Comparison of ENCODE assay signal across 1 cellular context in the genomic region with DNA sequence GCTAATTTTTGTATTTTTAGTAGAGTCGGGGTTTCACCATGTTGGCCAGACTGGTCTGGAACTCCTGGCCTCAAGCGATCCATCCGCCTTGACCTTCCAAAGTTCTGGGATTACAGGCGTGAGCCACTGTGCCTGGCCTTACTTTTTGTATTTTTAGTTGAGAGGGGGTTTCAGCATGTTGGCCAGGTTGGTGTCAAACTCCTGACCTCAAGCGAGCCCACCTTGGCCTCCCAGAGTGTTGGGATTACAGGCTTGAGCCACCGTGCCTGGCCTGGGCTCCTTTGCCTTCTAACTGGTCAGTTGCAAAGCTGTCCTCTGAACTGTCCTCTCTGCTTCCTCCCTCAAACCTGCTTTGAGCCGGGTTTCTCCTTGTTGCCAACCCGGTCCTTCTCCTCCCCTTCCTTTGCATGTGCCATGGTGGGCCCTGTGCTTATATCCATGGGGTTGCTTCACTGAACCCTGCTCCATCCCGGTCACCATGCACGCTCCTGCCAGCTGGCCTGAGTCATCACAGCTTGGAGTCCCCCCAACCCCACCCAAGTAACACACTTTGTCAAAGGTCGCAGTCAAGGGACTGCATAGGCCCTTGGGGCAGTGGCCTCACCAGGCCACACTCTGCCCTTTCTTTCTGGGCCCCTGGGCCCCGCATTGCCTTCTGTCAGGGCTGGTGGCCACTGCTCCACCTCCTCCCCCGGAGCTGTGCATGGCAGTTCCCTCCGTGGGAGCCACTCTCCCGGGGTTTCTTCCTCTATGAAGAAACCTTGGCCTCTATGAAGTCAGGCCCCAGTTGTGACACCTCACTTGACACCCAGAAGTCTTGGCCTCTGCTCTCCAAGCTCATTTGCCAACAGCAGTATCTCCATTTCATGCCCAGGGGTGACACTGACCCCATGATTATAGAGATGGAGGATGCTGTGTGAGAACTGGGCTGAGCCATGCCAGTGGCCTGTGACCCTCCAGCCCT.
TF ChIP-seq lines count a peak whose summit lies in the region.

No MANE protein-coding gene starts in this region.

TF ChIP-seq in WTC11, 78 proteins besides CTCF, POLR2A, EP300 and RAD21 (continued from another document):
- TF ChIP-seq, protein P1, sequence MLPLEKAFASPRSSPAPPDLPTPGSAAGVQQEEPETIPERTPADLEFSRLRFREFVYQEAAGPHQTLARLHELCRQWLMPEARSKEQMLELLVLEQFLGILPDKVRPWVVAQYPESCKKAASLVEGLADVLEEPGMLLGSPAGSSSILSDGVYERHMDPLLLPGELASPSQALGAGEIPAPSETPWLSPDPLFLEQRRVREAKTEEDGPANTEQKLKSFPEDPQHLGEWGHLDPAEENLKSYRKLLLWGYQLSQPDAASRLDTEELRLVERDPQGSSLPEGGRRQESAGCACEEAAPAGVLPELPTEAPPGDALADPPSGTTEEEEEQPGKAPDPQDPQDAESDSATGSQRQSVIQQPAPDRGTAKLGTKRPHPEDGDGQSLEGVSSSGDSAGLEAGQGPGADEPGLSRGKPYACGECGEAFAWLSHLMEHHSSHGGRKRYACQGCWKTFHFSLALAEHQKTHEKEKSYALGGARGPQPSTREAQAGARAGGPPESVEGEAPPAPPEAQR (CRISPR knock-in tag; IDR thresholded peaks at IDR 0.05) = no peak
- TF ChIP-seq, protein P2, sequence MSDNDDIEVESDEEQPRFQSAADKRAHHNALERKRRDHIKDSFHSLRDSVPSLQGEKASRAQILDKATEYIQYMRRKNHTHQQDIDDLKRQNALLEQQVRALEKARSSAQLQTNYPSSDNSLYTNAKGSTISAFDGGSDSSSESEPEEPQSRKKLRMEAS (CRISPR knock-in tag; IDR thresholded peaks at IDR 0.05) = no peak
- TF ChIP-seq TEAD4 (CRISPR knock-in tag; IDR thresholded peaks at IDR 0.05) = no peak
- TF ChIP-seq ZNF263 (CRISPR knock-in tag; IDR thresholded peaks at IDR 0.05; ENCODE audit: low read depth) = no peak
- TF ChIP-seq SOX15 (CRISPR knock-in tag; IDR thresholded peaks at IDR 0.05) = no peak
- TF ChIP-seq, protein P3, sequence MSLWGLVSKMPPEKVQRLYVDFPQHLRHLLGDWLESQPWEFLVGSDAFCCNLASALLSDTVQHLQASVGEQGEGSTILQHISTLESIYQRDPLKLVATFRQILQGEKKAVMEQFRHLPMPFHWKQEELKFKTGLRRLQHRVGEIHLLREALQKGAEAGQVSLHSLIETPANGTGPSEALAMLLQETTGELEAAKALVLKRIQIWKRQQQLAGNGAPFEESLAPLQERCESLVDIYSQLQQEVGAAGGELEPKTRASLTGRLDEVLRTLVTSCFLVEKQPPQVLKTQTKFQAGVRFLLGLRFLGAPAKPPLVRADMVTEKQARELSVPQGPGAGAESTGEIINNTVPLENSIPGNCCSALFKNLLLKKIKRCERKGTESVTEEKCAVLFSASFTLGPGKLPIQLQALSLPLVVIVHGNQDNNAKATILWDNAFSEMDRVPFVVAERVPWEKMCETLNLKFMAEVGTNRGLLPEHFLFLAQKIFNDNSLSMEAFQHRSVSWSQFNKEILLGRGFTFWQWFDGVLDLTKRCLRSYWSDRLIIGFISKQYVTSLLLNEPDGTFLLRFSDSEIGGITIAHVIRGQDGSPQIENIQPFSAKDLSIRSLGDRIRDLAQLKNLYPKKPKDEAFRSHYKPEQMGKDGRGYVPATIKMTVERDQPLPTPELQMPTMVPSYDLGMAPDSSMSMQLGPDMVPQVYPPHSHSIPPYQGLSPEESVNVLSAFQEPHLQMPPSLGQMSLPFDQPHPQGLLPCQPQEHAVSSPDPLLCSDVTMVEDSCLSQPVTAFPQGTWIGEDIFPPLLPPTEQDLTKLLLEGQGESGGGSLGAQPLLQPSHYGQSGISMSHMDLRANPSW (CRISPR knock-in tag; conservative IDR thresholded peaks at IDR 0.05; ENCODE audit: low read depth) = no peak
- TF ChIP-seq, protein P4, sequence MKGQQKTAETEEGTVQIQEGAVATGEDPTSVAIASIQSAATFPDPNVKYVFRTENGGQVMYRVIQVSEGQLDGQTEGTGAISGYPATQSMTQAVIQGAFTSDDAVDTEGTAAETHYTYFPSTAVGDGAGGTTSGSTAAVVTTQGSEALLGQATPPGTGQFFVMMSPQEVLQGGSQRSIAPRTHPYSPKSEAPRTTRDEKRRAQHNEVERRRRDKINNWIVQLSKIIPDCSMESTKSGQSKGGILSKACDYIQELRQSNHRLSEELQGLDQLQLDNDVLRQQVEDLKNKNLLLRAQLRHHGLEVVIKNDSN (CRISPR knock-in tag; IDR thresholded peaks at IDR 0.05) = no peak
- TF ChIP-seq ZNF219 (CRISPR knock-in tag; IDR thresholded peaks at IDR 0.05; ENCODE audit: borderline replicate concordance) = no peak
- TF ChIP-seq MXD4 (CRISPR knock-in tag; IDR thresholded peaks at IDR 0.05; ENCODE audit: borderline replicate concordance) = no peak
- TF ChIP-seq, protein P5, sequence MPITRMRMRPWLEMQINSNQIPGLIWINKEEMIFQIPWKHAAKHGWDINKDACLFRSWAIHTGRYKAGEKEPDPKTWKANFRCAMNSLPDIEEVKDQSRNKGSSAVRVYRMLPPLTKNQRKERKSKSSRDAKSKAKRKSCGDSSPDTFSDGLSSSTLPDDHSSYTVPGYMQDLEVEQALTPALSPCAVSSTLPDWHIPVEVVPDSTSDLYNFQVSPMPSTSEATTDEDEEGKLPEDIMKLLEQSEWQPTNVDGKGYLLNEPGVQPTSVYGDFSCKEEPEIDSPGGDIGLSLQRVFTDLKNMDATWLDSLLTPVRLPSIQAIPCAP (CRISPR knock-in tag; IDR thresholded peaks at IDR 0.05) = no peak
- TF ChIP-seq NFATC4 (CRISPR knock-in tag; IDR thresholded peaks at IDR 0.05) = no peak
- TF ChIP-seq ZBTB21 (CRISPR knock-in tag; IDR thresholded peaks at IDR 0.05; ENCODE audit: borderline replicate concordance) = no peak
- TF ChIP-seq, protein P6, sequence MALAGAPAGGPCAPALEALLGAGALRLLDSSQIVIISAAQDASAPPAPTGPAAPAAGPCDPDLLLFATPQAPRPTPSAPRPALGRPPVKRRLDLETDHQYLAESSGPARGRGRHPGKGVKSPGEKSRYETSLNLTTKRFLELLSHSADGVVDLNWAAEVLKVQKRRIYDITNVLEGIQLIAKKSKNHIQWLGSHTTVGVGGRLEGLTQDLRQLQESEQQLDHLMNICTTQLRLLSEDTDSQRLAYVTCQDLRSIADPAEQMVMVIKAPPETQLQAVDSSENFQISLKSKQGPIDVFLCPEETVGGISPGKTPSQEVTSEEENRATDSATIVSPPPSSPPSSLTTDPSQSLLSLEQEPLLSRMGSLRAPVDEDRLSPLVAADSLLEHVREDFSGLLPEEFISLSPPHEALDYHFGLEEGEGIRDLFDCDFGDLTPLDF (CRISPR knock-in tag; IDR thresholded peaks at IDR 0.05) = no peak
- no peak for TF ChIP-seq NR2C2 (CRISPR knock-in tag; IDR thresholded peaks at IDR 0.05)
- TF ChIP-seq HMGA2 (CRISPR knock-in tag; IDR thresholded peaks at IDR 0.05) = no peak
- no peak for TF ChIP-seq RELA (CRISPR knock-in tag; IDR thresholded peaks at IDR 0.05; ENCODE audit: borderline replicate concordance)
